Comparison of ENCODE assay signal across 20 cellular contexts in the genomic region with DNA sequence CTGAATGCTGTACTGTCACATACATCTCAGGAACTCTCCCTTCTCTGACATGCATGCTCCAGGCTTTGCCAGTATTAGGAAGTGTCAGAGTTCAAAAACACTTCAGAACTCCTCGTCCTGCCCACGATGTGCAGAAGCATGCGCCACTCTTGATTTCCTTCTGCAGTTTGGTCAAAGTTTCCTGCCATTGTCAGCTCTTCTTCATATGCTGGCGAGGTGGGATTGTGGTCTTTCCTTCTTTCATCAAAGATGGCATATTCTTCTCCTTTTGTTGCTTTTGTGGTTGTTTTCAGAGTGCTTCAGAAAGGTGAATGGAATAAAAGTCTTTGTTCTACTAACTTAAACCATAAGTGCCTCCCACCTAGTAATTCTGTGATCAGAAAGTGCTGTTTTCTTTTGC. TPM values are rescaled to one million over a fixed set of nuclear protein-coding genes. Genes with fewer than 3 reads are reported as not detected.
DNase-seq lines count a peak whose midpoint lies in the region; ATAC-seq, FAIRE-seq and TF ChIP-seq lines count a peak whose summit lies in the region.
"Had no signal": no experiment of that assay in that cellular context is flagged by ENCODE, and none has a peak within 500 bp of the region (broad histone marks: within the 10 kb centered on the region; RNA-seq: fewer than 3 reads in every experiment).

No MANE protein-coding gene starts in this region.

- WGBS in GM12878 (ENCODE audit: insufficient coverage, insufficient replicate concordance, low lambda C conversion rate, missing lambda C conversion rate): 18% methylated on average over 4 of the region's 4 CpGs

- no peaks in the 10 kb centered on the region for H4K20me1 ChIP-seq in BLaER1 treated with 17β-estradiol and CSF1 and Interleukin-3, amounts not matched to agents 10 nM and 100 nM
- H4K20me1 ChIP-seq in GM12878 (ENCODE audit: control insufficient read depth, insufficient read depth): no peaks in the 10 kb centered on the region

- intact Hi-C loops in GM12878 (cut with micrococcal nuclease; ENCODE audit: unreplicated experiment): no loop called here

- no peak overlapping the region for H3K9ac ChIP-seq in BLaER1 treated with 17β-estradiol and CSF1 and Interleukin-3, amounts not matched to agents 10 nM and 100 nM
- H3K9ac ChIP-seq in GM12878 (ENCODE audit: control insufficient read depth, insufficient read depth, low read length): no peak overlapping the region
- H3K9ac ChIP-seq: GM23248 had no signal

- no peak overlapping the region for H2AFZ ChIP-seq in GM12878 (ENCODE audit: control insufficient read depth, low read depth, low read length)
- H2AFZ ChIP-seq: GM23248 had no signal

- H3K4me1 ChIP-seq in BLaER1 treated with 17β-estradiol and CSF1 and Interleukin-3, amounts not matched to agents 10 nM and 100 nM: peaks cover 0 to 58% (median 28%) of the 10 kb centered on the region in 10 experiments; a peak in 14 of 20 replicates
- no peaks in the 10 kb centered on the region for H3K4me1 ChIP-seq in GM12878 (ENCODE audit: control insufficient read depth, insufficient read depth, low read length)
- H3K4me1 ChIP-seq: BE2C had no signal

- peaks cover 0 to 26% (median 3%) of the 10 kb centered on the region in 11 experiments; a peak in 8 of 22 replicates for H3K9me3 ChIP-seq in BLaER1 treated with 17β-estradiol and CSF1 and Interleukin-3, amounts not matched to agents 10 nM and 100 nM (replicated peaks in 1 of 11)
- no peaks in the 10 kb centered on the region for H3K9me3 ChIP-seq in GM12878 (replicated peaks; ENCODE audit: control insufficient read depth, insufficient read depth, low read length)
- H3K9me3 ChIP-seq: BE2C had no signal

- no peak for DNase-seq in HTR-8/SVneo (ENCODE audit: insufficient read length, low spot score)
- no peak for DNase-seq in GM12878 (ENCODE audit: low read depth, low spot score)
- DNase-seq in substantia nigra (lab: John Stamatoyannopoulos, UW): no peak
- no peak for DNase-seq in GM10248 (ENCODE audit: extremely low spot score)
- DNase-seq: ACHN; BE2C; CD4-positive, alpha-beta memory T cell; DMS79 treated with DMSO at 0.1 percent for 48 hours; GF-D8; GM23248; HCEC 1CT; KBM-7 had no signal

- POLR2A ChIA-PET in GM12878 (lab: Charles Lee) (no interaction called here), GM10248 (lab: Yijun Ruan, JAX) (no interaction called here)

- no peaks in the 10 kb centered on the region for H3K79me2 ChIP-seq in GM12878 (ENCODE audit: control insufficient read depth, insufficient read depth, low read length)

- TF ChIP-seq CTCF in GM12878 (IDR thresholded peaks at IDR 0.05 in 2 of 3, conservative IDR thresholded peaks at IDR 0.05 in 1 of 3; ENCODE audit: control insufficient read depth in 2 of 3, extremely low read depth in 1 of 3, insufficient read depth in 1 of 3, low read depth in 3 of 3, low read length in 3 of 3) (no peak), GM10248 (IDR thresholded peaks at IDR 0.05; ENCODE audit: control extremely low read depth, extremely low read depth, low read depth, missing control alignments) (no peak)

- no TSS peak for BruUV-seq in GM12878 (replicated peaks; lab: Mats Ljungman, UMichigan)

- peak; percentile 83 for FAIRE-seq in HTR-8/SVneo (lab: Jason Lieb, UNC)
- FAIRE-seq in GM12878 (lab: Jason Lieb, UNC): peak; percentile 52
- FAIRE-seq: A204.1, GM12891, H54 had no signal

- no peak overlapping the region for H3K4me3 ChIP-seq in BLaER1 treated with 17β-estradiol and CSF1 and Interleukin-3, amounts not matched to agents 10 nM and 100 nM
- no peak overlapping the region for H3K4me3 ChIP-seq in GM12878
- H3K4me3 ChIP-seq: GM23248 had no signal

- no peaks in the 10 kb centered on the region for H3K36me3 ChIP-seq in BLaER1 treated with 17β-estradiol and CSF1 and Interleukin-3, amounts not matched to agents 10 nM and 100 nM
- H3K36me3 ChIP-seq in GM12878 (ENCODE audit: control insufficient read depth in 2 of 2, insufficient read depth in 2 of 2, low read length in 1 of 2): no peaks in the 10 kb centered on the region
- H3K36me3 ChIP-seq: BE2C had no signal

- TF ChIP-seq RAD21 in GM12878 (IDR thresholded peaks at IDR 0.05; ENCODE audit: insufficient read depth, low read depth, low read length): no peak

- in situ Hi-C loops in GM12878 (cut with MboI): no loop called here

- TF ChIP-seq EP300 in GM12878 (IDR thresholded peaks at IDR 0.05; ENCODE audit: borderline replicate concordance in 1 of 2, control insufficient read depth in 1 of 2, low read depth in 2 of 2, low read length in 2 of 2): no peak

- H3K4me2 ChIP-seq in BLaER1 treated with 17β-estradiol and CSF1 and Interleukin-3, amounts not matched to agents 10 nM and 100 nM: peak overlapping the region in 7 of 11 experiments; percentile 45 to 82 (median 77); a peak in 11 of 22 replicates
- H3K4me2 ChIP-seq in GM12878 (ENCODE audit: control insufficient read depth, insufficient read depth): no peak overlapping the region

- peak overlapping the region in 5 of 11 experiments; percentile 63 to 81 (median 71); a peak in 9 of 22 replicates for H3K27ac ChIP-seq in BLaER1 treated with 17β-estradiol and CSF1 and Interleukin-3, amounts not matched to agents 10 nM and 100 nM
- H3K27ac ChIP-seq in GM12878 (ENCODE audit: control insufficient read depth, insufficient read depth): no peak overlapping the region
- H3K27ac ChIP-seq in substantia nigra (ENCODE audit: low read depth, low read length, poor library complexity, severe bottlenecking): peak overlapping the region; percentile 10
- H3K27ac ChIP-seq: C4-2B, GM23248 had no signal

- TF ChIP-seq POLR2A in GM12878 (IDR thresholded peaks at IDR 0.05; ENCODE audit: low read depth, low read length): no peak

- ATAC-seq in GM12878 (no peak), HG03521 (IDR thresholded peaks at IDR 0.05; ENCODE audit: unreplicated experiment) (no peak)

- RAD21 ChIA-PET in GM12878 (lab: Charles Lee; ENCODE audit: unreplicated experiment): no interaction called here

- H3K27me3 ChIP-seq in BLaER1 treated with 17β-estradiol and CSF1 and Interleukin-3, amounts not matched to agents 10 nM and 100 nM: no peaks in the 10 kb centered on the region
- H3K27me3 ChIP-seq in GM12878 (replicated peaks in 1 of 2; ENCODE audit: control insufficient read depth in 2 of 2, insufficient read depth in 2 of 2, low read length in 1 of 2): peaks cover 0 to 2% of the 10 kb centered on the region in 2 experiments; a peak in 1 of 4 replicates
- H3K27me3 ChIP-seq: BE2C had no signal

- CTCF ChIA-PET in GM12878 (lab: Yijun Ruan, JAX) (no interaction called here), GM10248 (lab: Yijun Ruan, JAX) (interaction anchor here (1.1 to 1.3 kb wide), 2 partner anchors 12 to 18 kb away, joined by 3 to 5 read pairs; no protein-coding TSS in a partner anchor)

- SMC1A ChIA-PET in GM12878 (lab: Charles Lee; ENCODE audit: uncharacterized antibody, unreplicated experiment): no interaction called here

TF ChIP-seq in GM12878, 131 proteins besides CTCF, POLR2A, EP300 and RAD21 (continues in another document):
- TF ChIP-seq RFX5 (IDR thresholded peaks at IDR 0.05; ENCODE audit: low read depth, low read length): no peak
- no peak for TF ChIP-seq IRF4 (IDR thresholded peaks at IDR 0.05; ENCODE audit: low read depth, low read length)

RNA-seq across cellular contexts. Expression of a gene that starts 20.9 kb away (rescaled TPM):
- total RNA-seq in GM12878 (2013; cell fraction: nucleolus; rRNA removed): 0.95 and 1.1 TPM in 2 replicates
- total RNA-seq in GM12878 (2014; rRNA removed) (not detected in 2 replicates), GM12878 (2014; rRNA removed; fragmentation: Illumina TruSeq; extraction: Trizol) (0.09 TPM in 1 of 2 replicates, not detected in the other), GM12878 (2021) (0.48 TPM in 1 of 2 replicates, not detected in the other)
- polyA plus RNA-seq in GM12878 (2011; ENCODE audit: low read depth): 0.16 TPM
- polyA plus RNA-seq in GM12878 (2011; rRNA removed) (0.45 and 0.76 TPM in 2 replicates), GM12878 (2014; fragmentation: Illumina TruSeq; extraction: Trizol) (0.03 TPM in 1 of 2 replicates, not detected in the other), GM12878 (2014; fragmentation: Nextera tagmentation; extraction: Ambion mirVana) (under 1 TPM; 0.04 to 0.05 TPM), GM12878 (2014; rRNA removed) (0.06 and 0.24 TPM in 2 replicates), GM12878 (2016; fragmentation: Nextera tagmentation; extraction: Ambion mirVana) (not detected)
- polyA plus RNA-seq in GM12878 (2011; cell fraction: cytosol; rRNA removed): 0.55 and 0.66 TPM in 2 replicates
- 0.89 and 1.2 TPM in 2 replicates for polyA plus RNA-seq in GM12878 (2011; cell fraction: nucleus; rRNA removed)
- polyA plus RNA-seq in GM12878 (2012): 0.08 TPM in 2 replicates
- 0.73 and 0.98 TPM in 2 replicates for polyA minus RNA-seq in GM12878 (2011; rRNA and poly(A)+ RNA removed)
- 0.27 and 0.52 TPM in 2 replicates for polyA minus RNA-seq in GM12878 (2011; cell fraction: cytosol; rRNA and poly(A)+ RNA removed)
- polyA minus RNA-seq in GM12878 (2011; cell fraction: nucleus; rRNA and poly(A)+ RNA removed): 0.86 and 1.1 TPM in 2 replicates
- total RNA-seq: HT1080 had no signal
- polyA plus RNA-seq: CD4-positive, alpha-beta memory T cell; IgD-negative memory B cell had no signal

RNA-seq across cellular contexts. Expression of a gene that starts 58.9 kb away (rescaled TPM):
- 19.6 and 20.3 TPM in 2 replicates for total RNA-seq in GM12878 (2013; cell fraction: nucleolus; rRNA removed)
- total RNA-seq in GM12878 (2014; rRNA removed) (23.1 and 25.8 TPM in 2 replicates), GM12878 (2014; rRNA removed; fragmentation: Illumina TruSeq; extraction: Trizol) (14.6 and 14.8 TPM in 2 replicates), GM12878 (2021) (14.3 and 15.5 TPM in 2 replicates)
- 5.2 TPM for polyA plus RNA-seq in GM12878 (2011; ENCODE audit: low read depth)
- polyA plus RNA-seq in GM12878 (2011; rRNA removed) (19.8 and 24.7 TPM in 2 replicates), GM12878 (2014; fragmentation: Illumina TruSeq; extraction: Trizol) (12.8 and 14.1 TPM in 2 replicates), GM12878 (2014; fragmentation: Nextera tagmentation; extraction: Ambion mirVana) (1 to 10 TPM; 3.8 to 6.2 TPM), GM12878 (2014; rRNA removed) (16.2 and 16.7 TPM in 2 replicates), GM12878 (2016; fragmentation: Nextera tagmentation; extraction: Ambion mirVana) (10 to 100 TPM; 20.8 to 22.3 TPM)
- 11.8 and 12.5 TPM in 2 replicates for polyA plus RNA-seq in GM12878 (2011; cell fraction: cytosol; rRNA removed)
- polyA plus RNA-seq in GM12878 (2011; cell fraction: nucleus; rRNA removed): 7.0 and 8.5 TPM in 2 replicates
- 6.4 and 8.9 TPM in 2 replicates for polyA plus RNA-seq in GM12878 (2012)
- polyA minus RNA-seq in GM12878 (2011; rRNA and poly(A)+ RNA removed): 12.6 and 13.1 TPM in 2 replicates
- polyA minus RNA-seq in GM12878 (2011; cell fraction: cytosol; rRNA and poly(A)+ RNA removed): 4.7 and 7.5 TPM in 2 replicates
- 6.2 and 9.7 TPM in 2 replicates for polyA minus RNA-seq in GM12878 (2011; cell fraction: nucleus; rRNA and poly(A)+ RNA removed)
